Comparison of ENCODE assay signal across 24 cellular contexts in genomic region chr1:151760597-151761385, GRCh38. TPM values are rescaled to one million over a fixed set of nuclear protein-coding genes. Genes with fewer than 3 reads are reported as not detected.
DNase-seq lines count a peak whose midpoint lies in the region; ATAC-seq and TF ChIP-seq lines count a peak whose summit lies in the region.
"Had no signal": no experiment of that assay in that cellular context is flagged by ENCODE, and none has a peak within 500 bp of the region (broad histone marks: within the 10 kb centered on the region; RNA-seq: fewer than 3 reads in every experiment).

No MANE protein-coding gene starts in this region.

- TF ChIP-seq POLR2A in uterus (IDR thresholded peaks at IDR 0.05), result no peak

- no peak for DNase-seq in activated CD8-positive, alpha-beta T cell treated with anti-CD3 and anti-CD28 coated beads, Interleukin-2, amount 10 ng/mL, durations not matched to agents 7 days and 5 days
- DNase-seq in activated CD8-positive, alpha-beta T cell treated with anti-CD3 and anti-CD28 coated beads for 36 hours, result no peak
- DNase-seq in HT1080 (ENCODE audit: low read depth) (peak; percentile 71), neural crest cell (ENCODE audit: low read depth, low spot score) (no peak), inferior parietal cortex (ENCODE audit: extremely low spot score) (no peak), uterus (no peak)
- DNase-seq in activated naive CD8-positive, alpha-beta T cell treated with anti-CD3 and anti-CD28 coated beads, Interleukin-2, amount 50 U/mL, for 24 hours, result no peak
- DNase-seq: activated CD4-positive, alpha-beta T cell treated with anti-CD3 and anti-CD28 coated beads, Interleukin-2, amount 50 U/mL, for 48 hours; activated gamma-delta T cell treated with Interleukin-2 at 50 U/mL for 16 hours; DMS79 treated with DMSO at 0.1 percent for 48 hours; dorsolateral prefrontal cortex; NCI-H1092 treated with DMSO at 0.1 percent for 48 hours; NCI-H774; PC-9; retina; stimulated activated CD4-positive, alpha-beta T cell treated with anti-CD3 and anti-CD28 coated beads, Interleukin-12 subunit alpha, Interleukin-12 subunit beta, amount 100 ng/mL, for 4 hours; stimulated activated naive B cell treated with anti-CD40 and anti-IgM and Interleukin-4, amounts not matched to agents 10 μg/mL and 1 μg/mL and 100 μg/mL, for 72 hours; transverse colon had no signal

- intact Hi-C loops in activated CD8-positive, alpha-beta T cell treated with anti-CD3 and anti-CD28 coated beads for 36 hours (cut with micrococcal nuclease), result loop anchor here (5.0 kb wide), 1 partner anchor 77 kb away; the partner anchor contains the start of gene C2CD4D
- intact Hi-C loops in uterus (cut with DNase I; ENCODE audit: low total_unique reads), result no loop called here

- H3K27ac ChIP-seq in uterus, result no peak overlapping the region
- H3K27ac ChIP-seq: A549, C4-2B, PC-9, transverse colon had no signal

- H3K4me1 Mint-ChIP-seq in activated CD8-positive, alpha-beta T cell treated with anti-CD3 and anti-CD28 coated beads, Interleukin-2, amount 10 ng/mL, durations not matched to agents 7 days and 5 days (ENCODE audit: low read depth), result peaks cover 32% of the 10 kb centered on the region
- H3K4me1 Mint-ChIP-seq in activated CD8-positive, alpha-beta T cell treated with anti-CD3 and anti-CD28 coated beads for 36 hours (ENCODE audit: low read depth), result peaks cover 29% of the 10 kb centered on the region
- peaks cover 29% of the 10 kb centered on the region for H3K4me1 Mint-ChIP-seq in activated naive CD8-positive, alpha-beta T cell treated with anti-CD3 and anti-CD28 coated beads, Interleukin-2, amount 50 U/mL, for 24 hours
- H3K4me1 Mint-ChIP-seq in neural crest cell, result peaks cover 20% of the 10 kb centered on the region

- H3K27me3 Mint-ChIP-seq in activated CD8-positive, alpha-beta T cell treated with anti-CD3 and anti-CD28 coated beads, Interleukin-2, amount 10 ng/mL, durations not matched to agents 7 days and 5 days (ENCODE audit: low read depth), result no peaks in the 10 kb centered on the region
- H3K27me3 Mint-ChIP-seq in activated CD8-positive, alpha-beta T cell treated with anti-CD3 and anti-CD28 coated beads for 36 hours, result no peaks in the 10 kb centered on the region
- no peaks in the 10 kb centered on the region for H3K27me3 Mint-ChIP-seq in activated naive CD8-positive, alpha-beta T cell treated with anti-CD3 and anti-CD28 coated beads, Interleukin-2, amount 50 U/mL, for 24 hours
- H3K27me3 Mint-ChIP-seq in neural crest cell (ENCODE audit: low read depth), result no peaks in the 10 kb centered on the region
- H3K27me3 Mint-ChIP-seq: stimulated activated naive B cell treated with anti-CD40 and anti-IgM and Interleukin-4, amounts not matched to agents 10 μg/mL and 1 μg/mL and 100 μg/mL, for 72 hours had no signal

- no peaks in the 10 kb centered on the region for H3K36me3 ChIP-seq in uterus

- CTCF ChIA-PET in activated CD8-positive, alpha-beta T cell treated with anti-CD3 and anti-CD28 coated beads, Interleukin-2, amount 10 ng/mL, durations not matched to agents 7 days and 5 days (lab: Charles Lee), result no interaction called here
- CTCF ChIA-PET in activated CD8-positive, alpha-beta T cell treated with anti-CD3 and anti-CD28 coated beads for 36 hours (lab: Charles Lee), result interaction anchor here (1.3 to 1.9 kb wide), 2 partner anchors 26 to 76 kb away, joined by 3 to 5 read pairs; no protein-coding TSS in a partner anchor

- peak overlapping the region; percentile 12 for H3K4me3 Mint-ChIP-seq in activated CD8-positive, alpha-beta T cell treated with anti-CD3 and anti-CD28 coated beads, Interleukin-2, amount 10 ng/mL, durations not matched to agents 7 days and 5 days
- H3K4me3 Mint-ChIP-seq in activated CD8-positive, alpha-beta T cell treated with anti-CD3 and anti-CD28 coated beads for 36 hours, result no peak overlapping the region
- no peak overlapping the region for H3K4me3 Mint-ChIP-seq in activated naive CD8-positive, alpha-beta T cell treated with anti-CD3 and anti-CD28 coated beads, Interleukin-2, amount 50 U/mL, for 24 hours
- H3K4me3 Mint-ChIP-seq in neural crest cell, result peak overlapping the region; percentile 87
- H3K4me3 Mint-ChIP-seq: stimulated activated naive B cell treated with anti-CD40 and anti-IgM and Interleukin-4, amounts not matched to agents 10 μg/mL and 1 μg/mL and 100 μg/mL, for 72 hours had no signal

- no peak for ATAC-seq in activated CD8-positive, alpha-beta T cell treated with anti-CD3 and anti-CD28 coated beads, Interleukin-2, amount 10 ng/mL, durations not matched to agents 7 days and 5 days
- ATAC-seq in activated CD8-positive, alpha-beta T cell treated with anti-CD3 and anti-CD28 coated beads for 36 hours, result no peak
- no peak for ATAC-seq in activated naive CD8-positive, alpha-beta T cell treated with anti-CD3 and anti-CD28 coated beads, Interleukin-2, amount 50 U/mL, for 24 hours
- ATAC-seq in HG03432 (IDR thresholded peaks at IDR 0.05; ENCODE audit: unreplicated experiment), result no peak
- ATAC-seq: A549; esophagus mucosa; stimulated activated naive B cell treated with anti-CD40 and anti-IgM and Interleukin-4, amounts not matched to agents 10 μg/mL and 1 μg/mL and 100 μg/mL, for 72 hours had no signal

- POLR2A ChIA-PET in activated CD8-positive, alpha-beta T cell treated with anti-CD3 and anti-CD28 coated beads, Interleukin-2, amount 10 ng/mL, durations not matched to agents 7 days and 5 days (lab: Charles Lee), result no interaction called here
- POLR2A ChIA-PET in activated CD8-positive, alpha-beta T cell treated with anti-CD3 and anti-CD28 coated beads for 36 hours (lab: Charles Lee), result interaction anchor here (1.1 kb wide), 1 partner anchor 61 kb away, joined by 3 read pairs; no protein-coding TSS in a partner anchor

- H3K9me3 Mint-ChIP-seq in activated CD8-positive, alpha-beta T cell treated with anti-CD3 and anti-CD28 coated beads, Interleukin-2, amount 10 ng/mL, durations not matched to agents 7 days and 5 days (ENCODE audit: insufficient read depth), result no peaks in the 10 kb centered on the region
- H3K9me3 Mint-ChIP-seq in activated CD8-positive, alpha-beta T cell treated with anti-CD3 and anti-CD28 coated beads for 36 hours, result no peaks in the 10 kb centered on the region
- no peaks in the 10 kb centered on the region for H3K9me3 Mint-ChIP-seq in activated naive CD8-positive, alpha-beta T cell treated with anti-CD3 and anti-CD28 coated beads, Interleukin-2, amount 50 U/mL, for 24 hours
- no peaks in the 10 kb centered on the region for H3K9me3 Mint-ChIP-seq in neural crest cell
- H3K9me3 Mint-ChIP-seq: stimulated activated naive B cell treated with anti-CD40 and anti-IgM and Interleukin-4, amounts not matched to agents 10 μg/mL and 1 μg/mL and 100 μg/mL, for 72 hours had no signal

- H3K4me1 ChIP-seq in uterus, result no peaks in the 10 kb centered on the region

- no peak overlapping the region for H3K4me3 ChIP-seq in uterus
- H3K4me3 ChIP-seq: A549, dorsolateral prefrontal cortex, PC-9, transverse colon had no signal

- TF ChIP-seq CTCF in activated CD8-positive, alpha-beta T cell treated with anti-CD3 and anti-CD28 coated beads for 36 hours (IDR thresholded peaks at IDR 0.05), result no peak
- TF ChIP-seq CTCF in neural crest cell (conservative IDR thresholded peaks at IDR 0.05) (no peak), uterus (IDR thresholded peaks at IDR 0.05) (no peak)

- H3K9me3 ChIP-seq in uterus, result no peaks in the 10 kb centered on the region
- H3K9me3 ChIP-seq: A549, transverse colon had no signal

- H3K27ac Mint-ChIP-seq in activated CD8-positive, alpha-beta T cell treated with anti-CD3 and anti-CD28 coated beads, Interleukin-2, amount 10 ng/mL, durations not matched to agents 7 days and 5 days, result no peak overlapping the region
- H3K27ac Mint-ChIP-seq in activated CD8-positive, alpha-beta T cell treated with anti-CD3 and anti-CD28 coated beads for 36 hours, result no peak overlapping the region
- H3K27ac Mint-ChIP-seq in activated naive CD8-positive, alpha-beta T cell treated with anti-CD3 and anti-CD28 coated beads, Interleukin-2, amount 50 U/mL, for 24 hours, result peak overlapping the region; percentile 52
- no peak overlapping the region for H3K27ac Mint-ChIP-seq in neural crest cell (ENCODE audit: unreplicated experiment)
- H3K27ac Mint-ChIP-seq: stimulated activated naive B cell treated with anti-CD40 and anti-IgM and Interleukin-4, amounts not matched to agents 10 μg/mL and 1 μg/mL and 100 μg/mL, for 72 hours had no signal

- no peaks in the 10 kb centered on the region for H3K27me3 ChIP-seq in uterus
- H3K27me3 ChIP-seq: dorsolateral prefrontal cortex, transverse colon had no signal

- H3K36me3 Mint-ChIP-seq in activated CD8-positive, alpha-beta T cell treated with anti-CD3 and anti-CD28 coated beads, Interleukin-2, amount 10 ng/mL, durations not matched to agents 7 days and 5 days (ENCODE audit: low read depth), result peaks cover 40% of the 10 kb centered on the region
- peaks cover 38% of the 10 kb centered on the region for H3K36me3 Mint-ChIP-seq in activated CD8-positive, alpha-beta T cell treated with anti-CD3 and anti-CD28 coated beads for 36 hours (ENCODE audit: low read depth)
- peaks cover 25% of the 10 kb centered on the region for H3K36me3 Mint-ChIP-seq in activated naive CD8-positive, alpha-beta T cell treated with anti-CD3 and anti-CD28 coated beads, Interleukin-2, amount 50 U/mL, for 24 hours (ENCODE audit: low read depth)
- peaks cover 15% of the 10 kb centered on the region for H3K36me3 Mint-ChIP-seq in neural crest cell (ENCODE audit: low read depth)

RNA-seq across cellular contexts. Expression of gene MRPL9, which starts 2.5 kb away (rescaled TPM):
- 100 to 1,000 TPM; 111 to 121 TPM for total RNA-seq in activated CD8-positive, alpha-beta T cell treated with anti-CD3 and anti-CD28 coated beads, Interleukin-2, amount 10 ng/mL, durations not matched to agents 7 days and 5 days
- 100 to 1,000 TPM; 121 to 141 TPM for total RNA-seq in activated CD8-positive, alpha-beta T cell treated with anti-CD3 and anti-CD28 coated beads for 36 hours
- total RNA-seq in HT1080 (2014; rRNA removed; shearing (Covaris generic)), result 112 and 136 TPM in 2 replicates
- polyA plus RNA-seq in HT1080 (2015; cell fraction: cytosol; rRNA removed), result 67.6 and 74.7 TPM in 2 replicates
- 58.5 and 72.1 TPM in 2 replicates for polyA plus RNA-seq in HT1080 (2015; cell fraction: nucleus; rRNA removed)
- total RNA-seq in neural crest cell (121 and 129 TPM in 2 replicates), uterus (10 to 100 TPM; 54.1 to 88.9 (median 61.8) TPM)

RNA-seq across cellular contexts. Expression of gene TDRKH, which starts 29.5 kb away (rescaled TPM):
- total RNA-seq in activated CD8-positive, alpha-beta T cell treated with anti-CD3 and anti-CD28 coated beads, Interleukin-2, amount 10 ng/mL, durations not matched to agents 7 days and 5 days, result 10 to 100 TPM; 14.6 to 16.4 TPM
- 10 to 100 TPM in 1 of 2 experiments, 1 to 10 TPM in 1; 9.7 to 10.5 TPM for total RNA-seq in activated CD8-positive, alpha-beta T cell treated with anti-CD3 and anti-CD28 coated beads for 36 hours
- total RNA-seq in HT1080 (2014; rRNA removed; shearing (Covaris generic)), result 1.9 and 2.0 TPM in 2 replicates
- polyA plus RNA-seq in HT1080 (2015; cell fraction: cytosol; rRNA removed), result 5.5 TPM in 2 replicates
- 5.4 and 6.2 TPM in 2 replicates for polyA plus RNA-seq in HT1080 (2015; cell fraction: nucleus; rRNA removed)
- total RNA-seq in neural crest cell (19.9 and 21.9 TPM in 2 replicates), uterus (1 to 10 TPM in 2 of 4 donors, under 1 TPM in 2; 0.26 to 6.8 (median 1.8) TPM)

RNA-seq across cellular contexts. Expression of gene RIIAD1, which starts 39.5 kb away (rescaled TPM):
- total RNA-seq in activated CD8-positive, alpha-beta T cell treated with anti-CD3 and anti-CD28 coated beads, Interleukin-2, amount 10 ng/mL, durations not matched to agents 7 days and 5 days, result not detected
- not detected for total RNA-seq in activated CD8-positive, alpha-beta T cell treated with anti-CD3 and anti-CD28 coated beads for 36 hours
- total RNA-seq in HT1080 (2014; rRNA removed; shearing (Covaris generic)), result not detected in 2 replicates
- not detected in 2 replicates for polyA plus RNA-seq in HT1080 (2015; cell fraction: cytosol; rRNA removed)
- not detected in 2 replicates for polyA plus RNA-seq in HT1080 (2015; cell fraction: nucleus; rRNA removed)
- 0.14 TPM in 1 of 2 replicates, not detected in the other for total RNA-seq in neural crest cell
- total RNA-seq in uterus, result 1 to 10 TPM in 2 of 4 donors, not detected in 2; 1.1 to 4.3 TPM
- total RNA-seq: esophagus mucosa, lower leg skin, myocyte, PC-9, transverse colon had no signal
- polyA plus RNA-seq: A549 had no signal

RNA-seq across cellular contexts. Expression of gene CELF3, which starts 44.2 kb away (rescaled TPM):
- total RNA-seq in activated CD8-positive, alpha-beta T cell treated with anti-CD3 and anti-CD28 coated beads, Interleukin-2, amount 10 ng/mL, durations not matched to agents 7 days and 5 days, result not detected
- not detected for total RNA-seq in activated CD8-positive, alpha-beta T cell treated with anti-CD3 and anti-CD28 coated beads for 36 hours
- total RNA-seq in HT1080 (2014; rRNA removed; shearing (Covaris generic)), result not detected in 2 replicates
- polyA plus RNA-seq in HT1080 (2015; cell fraction: cytosol; rRNA removed), result not detected in 2 replicates
- polyA plus RNA-seq in HT1080 (2015; cell fraction: nucleus; rRNA removed), result 0.08 TPM in 1 of 2 replicates, not detected in the other
- total RNA-seq in neural crest cell (21.7 and 22.0 TPM in 2 replicates), uterus (1 to 10 TPM in 1 of 4 donors, not detected in 3; 1.2 TPM)
- total RNA-seq: esophagus mucosa, lower leg skin, myocyte, PC-9 had no signal
- polyA plus RNA-seq: A549 had no signal

RNA-seq across cellular contexts. Expression of gene LINGO4, which starts 44.4 kb away (rescaled TPM):
- total RNA-seq in activated CD8-positive, alpha-beta T cell treated with anti-CD3 and anti-CD28 coated beads, Interleukin-2, amount 10 ng/mL, durations not matched to agents 7 days and 5 days, result under 1 TPM; 0.16 to 0.32 TPM
- total RNA-seq in activated CD8-positive, alpha-beta T cell treated with anti-CD3 and anti-CD28 coated beads for 36 hours, result not detected
- not detected in 2 replicates for total RNA-seq in HT1080 (2014; rRNA removed; shearing (Covaris generic))
- not detected in 2 replicates for polyA plus RNA-seq in HT1080 (2015; cell fraction: cytosol; rRNA removed)
- polyA plus RNA-seq in HT1080 (2015; cell fraction: nucleus; rRNA removed), result not detected in 2 replicates
- total RNA-seq in neural crest cell (not detected in 2 replicates), uterus (under 1 TPM in 1 of 4 donors, not detected in 3; 0.14 TPM)
- total RNA-seq: esophagus mucosa, myocyte, PC-9 had no signal
- polyA plus RNA-seq: A549 had no signal

Comparison
In these comparisons a context has a peak if more than half of its experiments do, and no peak if none do; other contexts are left out.
1. H3K4me3 Mint-ChIP-seq: peak in activated CD8-positive, alpha-beta T cell treated with anti-CD3 and anti-CD28 coated beads, Interleukin-2, amount 10 ng/mL, durations not matched to agents 7 days and 5 days (single experiment) and neural crest cell (single experiment); none in activated CD8-positive, alpha-beta T cell treated with anti-CD3 and anti-CD28 coated beads for 36 hours (single experiment) and activated naive CD8-positive, alpha-beta T cell treated with anti-CD3 and anti-CD28 coated beads, Interleukin-2, amount 50 U/mL, for 24 hours (single experiment).